8 cellular contexts compared by ENCODE assay signal in genomic region chr2:46296216-46296839, GRCh38. TPM values are rescaled to one million over a fixed set of nuclear protein-coding genes. Genes with fewer than 3 reads are reported as not detected.
DNase-seq lines count a peak whose midpoint lies in the region; ATAC-seq and TF ChIP-seq lines count a peak whose summit lies in the region.

No MANE protein-coding gene starts in this region.

- H3K4me3 ChIP-seq in CD4-positive, CD25-positive, alpha-beta regulatory T cell (ENCODE audit: low read depth, low read length): no peak overlapping the region
- H3K4me3 ChIP-seq in foreskin fibroblast (ENCODE audit: low read depth in 1 of 2, low read length in 2 of 2) (peak overlapping the region; percentile 50 to 62), neural progenitor cell (peak overlapping the region; percentile 62)

- H3K36me3 Mint-ChIP-seq in CD4-positive, CD25-positive, alpha-beta regulatory T cell: no peaks in the 10 kb centered on the region
- no peaks in the 10 kb centered on the region for H3K36me3 Mint-ChIP-seq in neural progenitor cell

- H3F3A ChIP-seq in neural progenitor cell (ENCODE audit: low read depth): peaks cover 15% of the 10 kb centered on the region

- H3K9me3 ChIP-seq in CD4-positive, CD25-positive, alpha-beta regulatory T cell (ENCODE audit: control insufficient read depth in 2 of 2, low read length in 2 of 2): no peaks in the 10 kb centered on the region
- no peaks in the 10 kb centered on the region for H3K9me3 ChIP-seq in neural progenitor cell (ENCODE audit: low read depth)

- H3K4me1 ChIP-seq in CD4-positive, CD25-positive, alpha-beta regulatory T cell (ENCODE audit: control insufficient read depth, insufficient read depth, low read length, poor library complexity, severe bottlenecking): peaks cover 32% of the 10 kb centered on the region
- no peaks in the 10 kb centered on the region for H3K4me1 ChIP-seq in neural progenitor cell

- peaks cover 64% of the 10 kb centered on the region for H3K27me3 Mint-ChIP-seq in CD4-positive, CD25-positive, alpha-beta regulatory T cell
- peaks cover 69% of the 10 kb centered on the region for H3K27me3 Mint-ChIP-seq in neural progenitor cell (ENCODE audit: insufficient read depth, low read depth)

- H3K4me2 ChIP-seq in neural progenitor cell: peak overlapping the region; percentile 96

- no peak for TF ChIP-seq CTCF in foreskin fibroblast (IDR thresholded peaks at IDR 0.05; ENCODE audit: low read depth, low read length)
- TF ChIP-seq CTCF in neural progenitor cell (IDR thresholded peaks at IDR 0.05): no peak

- H3K4me1 Mint-ChIP-seq in CD4-positive, CD25-positive, alpha-beta regulatory T cell: peaks cover 7 to 42% (median 18%) of the 10 kb centered on the region in 4 donors
- peaks cover 22% of the 10 kb centered on the region for H3K4me1 Mint-ChIP-seq in neural progenitor cell

- H3K36me3 ChIP-seq in CD4-positive, CD25-positive, alpha-beta regulatory T cell (ENCODE audit: control insufficient read depth, insufficient read depth, low read length): no peaks in the 10 kb centered on the region
- H3K36me3 ChIP-seq in neural progenitor cell: no peaks in the 10 kb centered on the region

- peaks cover 0 to 2% (median 0%) of the 10 kb centered on the region in 7 donors for H3K9me3 Mint-ChIP-seq in CD4-positive, CD25-positive, alpha-beta regulatory T cell
- H3K9me3 Mint-ChIP-seq in neural progenitor cell: peaks cover 3% of the 10 kb centered on the region

- no peak overlapping the region for H3K27ac ChIP-seq in CD4-positive, CD25-positive, alpha-beta regulatory T cell (ENCODE audit: insufficient read depth, low read length, poor library complexity, severe bottlenecking)
- H3K27ac ChIP-seq in neural progenitor cell: no peak overlapping the region

- no peak overlapping the region for H3K9ac ChIP-seq in neural progenitor cell

- no peak for ATAC-seq in CD4-positive, CD25-positive, alpha-beta regulatory T cell (ENCODE audit: low read depth in 2 of 2)
- ATAC-seq in HG03354 (IDR thresholded peaks at IDR 0.05; ENCODE audit: poor library complexity, severe bottlenecking, unreplicated experiment): peak; percentile 3
- ATAC-seq in HG03108 (IDR thresholded peaks at IDR 0.05; ENCODE audit: unreplicated experiment): no peak
- no peak for ATAC-seq in GM21619 (IDR thresholded peaks at IDR 0.05; ENCODE audit: unreplicated experiment)

- peak in 1 of 3 donors; percentile 28 for DNase-seq in CD4-positive, CD25-positive, alpha-beta regulatory T cell
- peak; percentile 53 for DNase-seq in activated CD8-positive, alpha-beta memory T cell treated with anti-CD3 and anti-CD28 coated beads, Interleukin-2, amount 50 U/mL, for 48 hours
- DNase-seq in foreskin fibroblast: no peak
- peak; percentile 45 for DNase-seq in neural progenitor cell (ENCODE audit: low spot score)
- no peak for DNase-seq in DMS79 (lab: John Stamatoyannopoulos, UW)

- H3K4me3 Mint-ChIP-seq in CD4-positive, CD25-positive, alpha-beta regulatory T cell: peak overlapping the region; percentile 81 to 88 (median 86)
- H3K4me3 Mint-ChIP-seq in neural progenitor cell: peak overlapping the region; percentile 81

- peaks cover 19% of the 10 kb centered on the region for H3K27me3 ChIP-seq in CD4-positive, CD25-positive, alpha-beta regulatory T cell (ENCODE audit: control insufficient read depth, insufficient read depth, low read length)
- peaks cover 71% of the 10 kb centered on the region for H3K27me3 ChIP-seq in neural progenitor cell

- peaks cover 33% of the 10 kb centered on the region for H4K20me1 ChIP-seq in neural progenitor cell (ENCODE audit: low read depth)

- no peak overlapping the region for H3K27ac Mint-ChIP-seq in CD4-positive, CD25-positive, alpha-beta regulatory T cell
- no peak overlapping the region for H3K27ac Mint-ChIP-seq in neural progenitor cell

- peak overlapping the region; percentile 54 for H2AFZ ChIP-seq in neural progenitor cell (replicated peaks)

- no peaks in the 10 kb centered on the region for H3K79me2 ChIP-seq in neural progenitor cell (ENCODE audit: low read depth)

RNA-seq across cellular contexts. Expression of gene EPAS1, which starts 0.9 kb away (rescaled TPM):
- total RNA-seq in CD4-positive, CD25-positive, alpha-beta regulatory T cell: 4.4 TPM
- under 1 TPM in 2 of 4 donors, not detected in 2; 0.22 to 0.31 TPM for polyA plus RNA-seq in CD4-positive, CD25-positive, alpha-beta regulatory T cell
- total RNA-seq in neural progenitor cell (ENCODE audit: low replicate concordance): 0.15 and 1.1 TPM in 2 replicates

Comparison
In these comparisons a context has a peak if more than half of its experiments do, and no peak if none do; other contexts are left out.
1. DNase-seq: peak in activated CD8-positive, alpha-beta memory T cell treated with anti-CD3 and anti-CD28 coated beads, Interleukin-2, amount 50 U/mL, for 48 hours (single experiment) and neural progenitor cell (single experiment); none in foreskin fibroblast (0 of 2) and DMS79 (single experiment).